13 cellular contexts compared by ENCODE assay signal in the genomic region with DNA sequence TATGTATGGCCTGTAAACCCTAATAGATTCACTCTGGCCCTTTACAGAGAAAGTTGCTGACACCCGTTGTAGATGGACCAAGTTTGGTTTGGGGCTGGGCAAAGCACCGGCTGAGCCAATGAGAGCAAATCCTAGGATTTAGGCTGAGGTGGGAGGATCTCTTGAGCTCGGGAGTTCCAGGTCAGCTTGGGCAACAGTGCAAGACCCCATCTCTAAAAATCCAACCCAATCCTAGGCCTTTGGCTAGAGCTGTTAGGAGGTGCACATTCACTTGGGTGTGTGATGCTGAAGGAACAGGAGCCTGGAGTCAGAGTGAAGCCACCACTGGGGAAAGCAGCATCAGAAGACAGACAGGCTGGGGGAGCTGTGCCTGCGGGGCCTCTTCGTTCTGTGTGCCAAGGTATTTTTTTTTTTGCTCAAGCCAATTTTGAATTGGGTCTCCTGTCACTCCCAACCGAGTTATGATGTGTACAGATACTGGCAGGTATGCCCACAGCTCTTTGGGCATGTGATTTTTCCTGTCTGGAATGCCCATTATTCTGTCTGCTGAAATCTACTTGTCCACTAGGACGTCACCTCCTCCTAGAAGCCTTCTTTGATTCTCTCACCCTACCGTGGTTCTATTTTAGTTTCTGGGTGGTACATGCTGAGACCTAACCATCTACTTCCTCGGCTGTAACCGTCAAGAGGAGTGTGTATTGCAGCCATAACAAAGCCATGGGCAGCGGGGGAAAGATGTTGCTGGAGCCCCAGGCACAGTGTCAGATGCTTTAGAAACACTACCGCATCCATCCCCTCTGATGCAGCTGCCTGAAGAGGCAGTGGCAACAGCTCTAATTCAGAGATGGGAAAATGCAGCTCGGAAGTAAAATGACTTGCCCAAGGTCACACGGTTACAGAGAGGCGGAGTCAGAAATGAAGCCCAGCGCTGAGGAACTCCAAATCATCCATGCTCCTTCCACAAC. TPM values are rescaled to one million over a fixed set of nuclear protein-coding genes. Genes with fewer than 3 reads are reported as not detected.
DNase-seq lines count a peak whose midpoint lies in the region; ATAC-seq, FAIRE-seq and TF ChIP-seq lines count a peak whose summit lies in the region.
"Had no signal": no experiment of that assay in that cellular context is flagged by ENCODE, and none has a peak within 500 bp of the region (broad histone marks: within the 10 kb centered on the region; RNA-seq: fewer than 3 reads in every experiment).

No MANE protein-coding gene starts in this region.

- H3K27me3 Mint-ChIP-seq in Calu3 (ENCODE audit: unreplicated experiment) = no peaks in the 10 kb centered on the region
- H3K27me3 Mint-ChIP-seq in CD14-positive monocyte (ENCODE audit: low read depth in 3 of 3) = peaks cover 8 to 14% (median 8%) of the 10 kb centered on the region in 3 donors
- no peaks in the 10 kb centered on the region for H3K27me3 Mint-ChIP-seq in natural killer cell treated with Interleukin-12 subunit alpha and Interleukin-12 subunit beta and Interleukin-15 and Interleukin-18, amount 100 ng/mL, for 72 hours
- H3K27me3 Mint-ChIP-seq: CD8-positive, alpha-beta memory T cell had no signal

- WGBS in A549 (ENCODE audit: missing lambda C conversion rate) = 84% methylated on average over 16 of the region's 16 CpGs
- 57% methylated on average over 16 of the region's 16 CpGs for WGBS in K562 (ENCODE audit: insufficient coverage, low coverage, missing lambda C conversion rate)

- no peaks in the 10 kb centered on the region for H3K27me3 ChIP-seq in K562 (ENCODE audit: control insufficient read depth in 2 of 2, insufficient read depth in 2 of 2, low read length in 2 of 2)
- H3K27me3 ChIP-seq: BE2C had no signal

- no peak overlapping the region for H3K9ac ChIP-seq in K562 (ENCODE audit: insufficient read depth in 1 of 2, low read depth in 2 of 2, low read length in 2 of 2)

- TF ChIP-seq POLR2A in A549 (IDR thresholded peaks at IDR 0.05; ENCODE audit: low read length) (no peak), K562 (conservative IDR thresholded peaks at IDR 0.05) (no peak)

- BruUV-seq in Calu3 (replicated peaks; lab: Mats Ljungman, UMichigan) (no TSS peak), K562 (replicated peaks; lab: Mats Ljungman, UMichigan) (no TSS peak)

- in situ Hi-C loops in K562 (cut with MboI) = no loop called here

- H3K4me3 Mint-ChIP-seq in Calu3 (ENCODE audit: low read depth, unreplicated experiment) = no peak overlapping the region
- no peak overlapping the region for H3K4me3 Mint-ChIP-seq in CD14-positive monocyte
- H3K4me3 Mint-ChIP-seq in natural killer cell treated with Interleukin-12 subunit alpha and Interleukin-12 subunit beta and Interleukin-15 and Interleukin-18, amount 100 ng/mL, for 72 hours = no peak overlapping the region
- H3K4me3 Mint-ChIP-seq: CD8-positive, alpha-beta memory T cell had no signal

- FAIRE-seq in A549 (lab: Jason Lieb, UNC) (no peak), K562 (lab: Jason Lieb, UNC) (no peak)
- FAIRE-seq: A204.1, H54 had no signal

- H3K4me3 ChIP-seq in A549 (no peak overlapping the region), K562 (no peak overlapping the region)

- H3K27ac Mint-ChIP-seq in Calu3 (ENCODE audit: unreplicated experiment) = no peak overlapping the region
- peak overlapping the region in 1 of 7 donors; percentile 61 for H3K27ac Mint-ChIP-seq in CD14-positive monocyte
- no peak overlapping the region for H3K27ac Mint-ChIP-seq in natural killer cell treated with Interleukin-12 subunit alpha and Interleukin-12 subunit beta and Interleukin-15 and Interleukin-18, amount 100 ng/mL, for 72 hours

- TF ChIP-seq EP300 in A549 (IDR thresholded peaks at IDR 0.05) (no peak), K562 (IDR thresholded peaks at IDR 0.05; ENCODE audit: low read length) (no peak)

- POLR2A ChIA-PET in A549 (lab: Yijun Ruan, JAX) (no interaction called here), K562 (lab: Yijun Ruan, JAX) (interaction anchor here (0.6 kb wide), 1 partner anchor 21 kb away, joined by 3 read pairs; no protein-coding TSS in a partner anchor)

- no peaks in the 10 kb centered on the region for H3K9me1 ChIP-seq in K562 (ENCODE audit: control insufficient read depth, insufficient read depth, low read length)

- H3K4me1 ChIP-seq in A549 = no peaks in the 10 kb centered on the region
- H3K4me1 ChIP-seq in K562 (replicated peaks in 1 of 2; ENCODE audit: control insufficient read depth in 2 of 2, insufficient read depth in 2 of 2, low read length in 2 of 2) = no peaks in the 10 kb centered on the region; a peak in 1 of 5 replicates
- H3K4me1 ChIP-seq: Caco-2 had no signal

- TF ChIP-seq CTCF in A549 (IDR thresholded peaks at IDR 0.05) (no peak), Calu3 (IDR thresholded peaks at IDR 0.05; ENCODE audit: unreplicated experiment) (peak; percentile 27), K562 (IDR thresholded peaks at IDR 0.05 in 2 of 3, conservative IDR thresholded peaks at IDR 0.05 in 1 of 3; ENCODE audit: insufficient read depth in 2 of 3, low read depth in 1 of 3, low read length in 3 of 3) (no peak), CD14-positive monocyte (IDR thresholded peaks at IDR 0.05) (no peak)

- no peak overlapping the region for H2AFZ ChIP-seq in K562 (ENCODE audit: low read depth, low read length)

- intact Hi-C loops in Calu3 (cut with micrococcal nuclease; ENCODE audit: unreplicated experiment) (no loop called here), K562 (cut with micrococcal nuclease) (no loop called here), CD14-positive monocyte (cut with micrococcal nuclease) (no loop called here)

- H3K4me2 ChIP-seq in A549 (no peak overlapping the region), K562 (ENCODE audit: insufficient read depth, low read length) (no peak overlapping the region)

- CTCF ChIA-PET in A549 (lab: Yijun Ruan, JAX) (interaction anchor here (0.6 to 4.2 kb wide), 8 partner anchors 8 to 459 kb away, joined by 3 to 41 read pairs (median 4); a partner anchor contains a TSS), Calu3 (lab: Charles Lee) (interaction anchor here (0.7 kb wide), 2 partner anchors 445 to 756 kb away, joined by 3 read pairs; no protein-coding TSS in a partner anchor), K562 (lab: Yijun Ruan, JAX; ENCODE audit: low intra/inter-chr PET ratio) (no interaction called here)

- H3K9me3 Mint-ChIP-seq in Calu3 (ENCODE audit: low read depth, unreplicated experiment) (no peaks in the 10 kb centered on the region), CD14-positive monocyte (peaks cover 0 to 2% (median 0%) of the 10 kb centered on the region in 7 donors)
- H3K9me3 Mint-ChIP-seq in natural killer cell treated with Interleukin-12 subunit alpha and Interleukin-12 subunit beta and Interleukin-15 and Interleukin-18, amount 100 ng/mL, for 72 hours = no peaks in the 10 kb centered on the region
- H3K9me3 Mint-ChIP-seq: CD8-positive, alpha-beta memory T cell had no signal

- H3K79me2 ChIP-seq in K562 (ENCODE audit: control insufficient read depth, insufficient read depth, low read length) = no peaks in the 10 kb centered on the region

- H3K4me1 Mint-ChIP-seq in Calu3 (ENCODE audit: low read depth, unreplicated experiment) (no peaks in the 10 kb centered on the region), CD14-positive monocyte (no peaks in the 10 kb centered on the region)
- H3K4me1 Mint-ChIP-seq in natural killer cell treated with Interleukin-12 subunit alpha and Interleukin-12 subunit beta and Interleukin-15 and Interleukin-18, amount 100 ng/mL, for 72 hours (ENCODE audit: low read depth in 2 of 2) = peaks cover 0 to 3% of the 10 kb centered on the region in 2 donors

- ATAC-seq in A549 (no peak), K562 (no peak)
- ATAC-seq in natural killer cell treated with Interleukin-12 subunit alpha and Interleukin-12 subunit beta and Interleukin-15 and Interleukin-18, amount 100 ng/mL, for 72 hours = no peak

- H3K9me3 ChIP-seq in A549 (no peaks in the 10 kb centered on the region), K562 (replicated peaks; ENCODE audit: control insufficient read depth, insufficient read depth, low read depth, low read length) (no peaks in the 10 kb centered on the region)
- H3K9me3 ChIP-seq: BE2C, Caco-2 had no signal

- H3K36me3 ChIP-seq in K562 (ENCODE audit: control insufficient read depth, insufficient read depth, low read length) = peaks cover 19% of the 10 kb centered on the region; the same call in 1 of the 3 replicates

- H4K20me1 ChIP-seq in K562 (replicated peaks; ENCODE audit: control insufficient read depth, insufficient read depth, low read length) = 0 out of 2 replicates have a peak, but pooled peaks cover 3% of the 10 kb centered on the region

- TF ChIP-seq RAD21 in A549 (conservative IDR thresholded peaks at IDR 0.05 in 1 of 2, IDR thresholded peaks at IDR 0.05 in 1 of 2) (no peak), K562 (CRISPR knock-in tag; conservative IDR thresholded peaks at IDR 0.05 in 1 of 2, IDR thresholded peaks at IDR 0.05 in 1 of 2) (no peak)

- H3K36me3 Mint-ChIP-seq in Calu3 (ENCODE audit: insufficient read depth, unreplicated experiment) = peaks cover 22% of the 10 kb centered on the region
- H3K36me3 Mint-ChIP-seq in CD14-positive monocyte = peaks cover 24 to 26% of the 10 kb centered on the region in 2 donors
- no peaks in the 10 kb centered on the region for H3K36me3 Mint-ChIP-seq in natural killer cell treated with Interleukin-12 subunit alpha and Interleukin-12 subunit beta and Interleukin-15 and Interleukin-18, amount 100 ng/mL, for 72 hours

- H3K27ac ChIP-seq in A549 (no peak overlapping the region), K562 (ENCODE audit: extremely low read depth, low read depth, low read length) (no peak overlapping the region)

- DNase-seq in A549 (ENCODE audit: low read depth in 1 of 2, low spot score in 1 of 2) (no peak), Calu3 (no peak), K562 (ENCODE audit: extremely low read depth in 1 of 4, low spot score in 3 of 4) (no peak), islet precursor cell (peak; percentile 20), CD14-positive monocyte (ENCODE audit: low spot score) (no peak), SIG-M5 treated with dmso at 0.1 percent for 504 hours (lab: John Stamatoyannopoulos, UW; ENCODE audit: unreplicated experiment) (no peak)
- DNase-seq in natural killer cell treated with Interleukin-12 subunit alpha and Interleukin-12 subunit beta and Interleukin-15 and Interleukin-18, amount 100 ng/mL, for 72 hours (ENCODE audit: low spot score) = no peak
- DNase-seq: BE2C; CD8-positive, alpha-beta memory T cell; DMS53 had no signal

RNA-seq across cellular contexts. Expression of a gene that starts 54.0 kb away (rescaled TPM):
- polyA plus RNA-seq in A549 (2011; rRNA removed) (27.9 and 30.6 TPM in 2 replicates), A549 (2017; fragmentation: RNase III; extraction: RNeasy Plus Mini Kit Qiagen cat#74134 plus additional on column Dnase treatment) (19.6 to 20.6 TPM (median 20.0 TPM) in 3 replicates), K562 (2011; rRNA removed) (47.2 and 55.1 TPM in 2 replicates), K562 (2014; fragmentation: Illumina TruSeq; extraction: Trizol) (43.1 and 47.5 TPM in 2 replicates), K562 (2014; fragmentation: Nextera tagmentation; extraction: Ambion mirVana) (10 to 100 TPM in 1 of 2 experiments, 1 to 10 TPM in 1; 9.8 to 23.5 TPM), K562 (2014; rRNA removed) (29.4 and 33.7 TPM in 2 replicates), CD14-positive monocyte (1 to 10 TPM; 6.4 to 8.8 TPM)
- polyA plus RNA-seq in A549 (2012; cell fraction: cytosol; rRNA removed) = 19.5 and 23.1 TPM in 2 replicates
- polyA plus RNA-seq in A549 (2012; cell fraction: nucleus; rRNA removed) = 21.4 and 25.4 TPM in 2 replicates
- polyA minus RNA-seq in A549 (2011; rRNA and poly(A)+ RNA removed) = 39.8 and 40.6 TPM in 2 replicates
- total RNA-seq in Calu3 (2022) (54.0 and 57.0 TPM in 2 replicates), K562 (2014; rRNA removed) (27.5 and 35.0 TPM in 2 replicates), K562 (2014; rRNA removed; fragmentation: Illumina TruSeq; extraction: Trizol) (47.8 and 48.8 TPM in 2 replicates), K562 (2015; rRNA removed; fragmentation: Illumina TruSeq; extraction: Trizol) (38.1 and 39.4 TPM in 2 replicates), K562 (2021) (44.5 and 45.8 TPM in 2 replicates)
- total RNA-seq in K562 (2011; cell fraction: chromatin; rRNA removed; ENCODE audit: low replicate concordance) = 58.0 and 101 TPM in 2 replicates
- total RNA-seq in K562 (2011; cell fraction: nucleolus; rRNA removed) = 38.5 and 41.2 TPM in 2 replicates
- total RNA-seq in K562 (2011; cell fraction: nucleoplasm; rRNA removed) = 56.0 and 65.7 TPM in 2 replicates
- 35.5 and 44.3 TPM in 2 replicates for polyA plus RNA-seq in K562 (2011; cell fraction: cytosol; rRNA removed)
- 34.9 and 43.0 TPM in 2 replicates for polyA plus RNA-seq in K562 (2011; cell fraction: nucleus; rRNA removed)
- polyA plus RNA-seq in K562 (2012) = 31.4 and 37.6 TPM in 2 replicates
- 95.8 and 118 TPM in 2 replicates for polyA minus RNA-seq in K562 (2011; rRNA and poly(A)+ RNA removed)
- 32.4 and 42.9 TPM in 2 replicates for polyA minus RNA-seq in K562 (2011; cell fraction: cytosol; rRNA and poly(A)+ RNA removed)
- polyA minus RNA-seq in K562 (2011; cell fraction: nucleus; rRNA and poly(A)+ RNA removed) = 49.7 and 83.2 TPM in 2 replicates
- total RNA-seq in natural killer cell treated with Interleukin-12 subunit alpha and Interleukin-12 subunit beta and Interleukin-15 and Interleukin-18, amount 100 ng/mL, for 72 hours = 10 to 100 TPM; 30.8 to 53.1 TPM

RNA-seq across cellular contexts. Expression of a gene that starts 54.2 kb away (rescaled TPM):
- polyA plus RNA-seq in A549 (2011; rRNA removed) = 26.7 and 28.4 TPM in 2 replicates
- 9.2 and 11.5 TPM in 2 replicates for polyA plus RNA-seq in A549 (2012; cell fraction: cytosol; rRNA removed)
- 14.9 and 28.4 TPM in 2 replicates for polyA plus RNA-seq in A549 (2012; cell fraction: nucleus; rRNA removed)
- 16.1 to 17.1 TPM (median 16.4 TPM) in 3 replicates for polyA plus RNA-seq in A549 (2017; fragmentation: RNase III; extraction: RNeasy Plus Mini Kit Qiagen cat#74134 plus additional on column Dnase treatment)
- polyA minus RNA-seq in A549 (2011; rRNA and poly(A)+ RNA removed) = 19.8 and 22.9 TPM in 2 replicates
- 53.5 and 61.8 TPM in 2 replicates for total RNA-seq in Calu3 (2022)
- 55.4 and 146 TPM in 2 replicates for total RNA-seq in K562 (2011; cell fraction: chromatin; rRNA removed; ENCODE audit: low replicate concordance)
- 28.3 and 40.1 TPM in 2 replicates for total RNA-seq in K562 (2011; cell fraction: nucleolus; rRNA removed)
- total RNA-seq in K562 (2011; cell fraction: nucleoplasm; rRNA removed) = 75.1 and 120 TPM in 2 replicates
- total RNA-seq in K562 (2014; rRNA removed) = 24.4 and 28.0 TPM in 2 replicates
- 21.8 and 24.4 TPM in 2 replicates for total RNA-seq in K562 (2014; rRNA removed; fragmentation: Illumina TruSeq; extraction: Trizol)
- 23.0 and 24.2 TPM in 2 replicates for total RNA-seq in K562 (2015; rRNA removed; fragmentation: Illumina TruSeq; extraction: Trizol)
- 34.8 and 36.9 TPM in 2 replicates for total RNA-seq in K562 (2021)
- 29.5 and 39.2 TPM in 2 replicates for polyA plus RNA-seq in K562 (2011; rRNA removed)
- polyA plus RNA-seq in K562 (2011; cell fraction: cytosol; rRNA removed) = 21.4 and 25.5 TPM in 2 replicates
- polyA plus RNA-seq in K562 (2011; cell fraction: nucleus; rRNA removed) = 27.3 and 36.1 TPM in 2 replicates
- polyA plus RNA-seq in K562 (2012) = 18.9 and 19.1 TPM in 2 replicates
- polyA plus RNA-seq in K562 (2014; fragmentation: Illumina TruSeq; extraction: Trizol) = 30.5 and 43.0 TPM in 2 replicates
- 1 to 10 TPM; 5.5 to 8.2 TPM for polyA plus RNA-seq in K562 (2014; fragmentation: Nextera tagmentation; extraction: Ambion mirVana)
- polyA plus RNA-seq in K562 (2014; rRNA removed) = 30.4 and 35.4 TPM in 2 replicates
- 39.0 and 39.6 TPM in 2 replicates for polyA minus RNA-seq in K562 (2011; rRNA and poly(A)+ RNA removed)
- 26.3 and 34.9 TPM in 2 replicates for polyA minus RNA-seq in K562 (2011; cell fraction: cytosol; rRNA and poly(A)+ RNA removed)
- polyA minus RNA-seq in K562 (2011; cell fraction: nucleus; rRNA and poly(A)+ RNA removed) = 40.5 and 59.6 TPM in 2 replicates
- 1 to 10 TPM; 3.6 to 4.7 TPM for polyA plus RNA-seq in CD14-positive monocyte
- 10 to 100 TPM; 46.4 to 85.4 TPM for total RNA-seq in natural killer cell treated with Interleukin-12 subunit alpha and Interleukin-12 subunit beta and Interleukin-15 and Interleukin-18, amount 100 ng/mL, for 72 hours
